In the genomic region with DNA sequence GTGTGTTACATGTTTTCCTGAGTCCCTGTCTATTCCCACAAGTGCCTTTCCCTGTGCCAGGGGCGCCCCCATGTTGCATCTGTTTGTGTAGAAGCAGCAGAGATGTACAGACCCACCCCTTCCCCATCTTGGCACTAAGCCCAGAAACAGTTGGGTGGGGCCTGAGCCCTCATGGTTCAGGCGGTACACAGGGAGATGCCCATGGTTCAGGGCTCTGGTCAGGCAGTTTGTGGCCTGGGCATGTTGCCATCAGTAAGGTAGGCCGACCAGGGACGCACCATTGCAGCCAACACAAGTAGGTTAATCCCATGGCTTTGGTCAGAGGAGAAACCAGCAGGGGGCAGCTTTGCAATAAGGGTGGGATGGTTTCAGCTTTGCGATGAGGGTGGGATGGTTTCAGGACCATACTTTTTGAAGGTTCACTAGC, we compare ENCODE assay signal across 9 cellular contexts. TPM values are rescaled to one million over a fixed set of nuclear protein-coding genes. Genes with fewer than 3 reads are reported as not detected.
A peak's percentile ranks its signal among the peaks of the same experiment; 100 is the strongest.
DNase-seq lines count a peak whose midpoint lies in the region; ATAC-seq and TF ChIP-seq lines count a peak whose summit lies in the region.
"Had no signal": no experiment of that assay in that cellular context is flagged by ENCODE, and none has a peak within 500 bp of the region (broad histone marks: within the 10 kb centered on the region; RNA-seq: fewer than 3 reads in every experiment).

No MANE protein-coding gene starts in this region.

- peaks cover 18% of the 10 kb centered on the region for H3K27me3 ChIP-seq in iPS-15b (ENCODE audit: control insufficient read depth, insufficient read depth, low read length)

- H3K27me3 Mint-ChIP-seq in Calu3 (ENCODE audit: unreplicated experiment), result peaks cover 77% of the 10 kb centered on the region

- H3K9ac ChIP-seq in iPS-15b (ENCODE audit: low read depth, low read length), result no peak overlapping the region

- H3K36me3 Mint-ChIP-seq in Calu3 (ENCODE audit: insufficient read depth, unreplicated experiment), result peaks cover 18% of the 10 kb centered on the region

- H3K36me3 ChIP-seq in iPS-15b (ENCODE audit: control insufficient read depth, insufficient read depth, low read length), result no peaks in the 10 kb centered on the region
- H3K36me3 ChIP-seq: left lung had no signal

- no peaks in the 10 kb centered on the region for H3K9me3 ChIP-seq in iPS-15b (ENCODE audit: control insufficient read depth, insufficient read depth, low read length)
- H3K9me3 ChIP-seq: left lung had no signal

- intact Hi-C loops in Calu3 (cut with micrococcal nuclease; ENCODE audit: unreplicated experiment), result no loop called here

- ATAC-seq in GM18867 (IDR thresholded peaks at IDR 0.05; ENCODE audit: unreplicated experiment), result no peak
- no peak for ATAC-seq in GM19328 (IDR thresholded peaks at IDR 0.05; ENCODE audit: unreplicated experiment)

- peak overlapping the region; percentile 36 for H3K4me3 ChIP-seq in iPS-15b (ENCODE audit: low read depth, low read length)

- TF ChIP-seq CTCF in Calu3 (IDR thresholded peaks at IDR 0.05; ENCODE audit: unreplicated experiment), result no peak

- CTCF ChIA-PET in Calu3 (lab: Charles Lee), result interaction anchor here (1.1 to 1.7 kb wide), 2 partner anchors 24 to 199 kb away, joined by 3 to 7 read pairs; no protein-coding TSS in a partner anchor

- H3K9me3 Mint-ChIP-seq in Calu3 (ENCODE audit: low read depth, unreplicated experiment), result no peaks in the 10 kb centered on the region

- DNase-seq in Calu3 (peak; percentile 37), HT-29 (ENCODE audit: low spot score) (peak; percentile 38), SW480 (ENCODE audit: low spot score) (peak; percentile 31), cerebellar nuclear complex (lab: John Stamatoyannopoulos, UW) (no peak), NCI-H1048 (lab: John Stamatoyannopoulos, UW) (no peak)

- H3K4me1 ChIP-seq in iPS-15b (ENCODE audit: control insufficient read depth, insufficient read depth, low read length), result peaks cover 23% of the 10 kb centered on the region

- peak overlapping the region; percentile 56 for H3K4me3 Mint-ChIP-seq in Calu3 (ENCODE audit: low read depth, unreplicated experiment)

- H3K27ac Mint-ChIP-seq in Calu3 (ENCODE audit: unreplicated experiment), result no peak overlapping the region

- BruUV-seq in Calu3 (replicated peaks; lab: Mats Ljungman, UMichigan), result no TSS peak

- H3K4me1 Mint-ChIP-seq in Calu3 (ENCODE audit: low read depth, unreplicated experiment), result peaks cover 11% of the 10 kb centered on the region

RNA-seq across cellular contexts. Expression of a gene that starts 0.9 kb away (rescaled TPM):
- 1.9 and 2.9 TPM in 2 replicates for total RNA-seq in Calu3 (2022)
- 1.2 and 2.2 TPM in 2 replicates for total RNA-seq in HT-29 (2014; rRNA removed; shearing (Covaris generic))

RNA-seq across cellular contexts. Expression of a gene that starts 50.8 kb away (rescaled TPM):
- total RNA-seq in Calu3 (2022), result 6.3 and 8.4 TPM in 2 replicates
- 0.10 and 0.20 TPM in 2 replicates for total RNA-seq in HT-29 (2014; rRNA removed; shearing (Covaris generic))

Comparison
In these comparisons a context has a peak if more than half of its experiments do, and no peak if none do; other contexts are left out.
1. DNase-seq: peak in Calu3 (single experiment), HT-29 (single experiment) and SW480 (single experiment); none in cerebellar nuclear complex (0 of 2) and NCI-H1048 (single experiment).